39 cellular contexts compared by ENCODE assay signal in the genomic region with DNA sequence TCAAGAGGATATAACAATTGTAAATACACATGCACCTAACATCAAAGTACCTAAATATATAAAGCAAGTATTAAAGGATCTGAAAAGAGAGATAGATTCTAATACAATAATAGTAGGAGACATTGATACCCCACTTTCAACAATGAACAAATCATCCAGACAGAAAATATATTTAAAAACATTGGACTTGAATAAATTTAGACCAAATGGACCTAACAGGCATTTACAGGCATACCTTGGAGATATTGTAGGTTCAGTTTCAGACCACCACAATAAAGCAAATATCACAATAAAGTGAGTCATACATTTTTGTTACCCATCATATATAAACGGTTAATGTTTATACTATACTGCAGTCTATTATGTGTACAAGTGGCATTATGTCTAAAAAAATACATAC.
"Had no signal": no experiment of that assay in that cellular context is flagged by ENCODE, and none has a peak within 500 bp of the region (broad histone marks: within the 10 kb centered on the region; RNA-seq: fewer than 3 reads in every experiment).

No MANE protein-coding gene starts in this region.

- H3K27ac Mint-ChIP-seq: activated naive CD4-positive, alpha-beta T cell treated with anti-CD3 and anti-CD28 coated beads for 36 hours; activated naive CD4-positive, alpha-beta T cell treated with anti-CD3 and anti-CD28 coated beads, Interleukin-2, amount 10 ng/mL, durations not matched to agents 7 days and 5 days; activated naive CD4-positive, alpha-beta T cell treated with anti-CD3 and anti-CD28 coated beads, Interleukin-2, amount 50 U/mL, for 24 hours; activated naive CD4-positive, alpha-beta T cell treated with anti-CD3 and anti-CD28 coated beads, Interleukin-2, amount 50 U/mL, for 72 hours; activated naive CD8-positive, alpha-beta T cell; activated naive CD8-positive, alpha-beta T cell treated with anti-CD3 and anti-CD28 coated beads for 36 hours; activated naive CD8-positive, alpha-beta T cell treated with anti-CD3 and anti-CD28 coated beads, Interleukin-2, amount 10 ng/mL, durations not matched to agents 7 days and 5 days; activated naive CD8-positive, alpha-beta T cell treated with anti-CD3 and anti-CD28 coated beads, Interleukin-2, amount 50 U/mL, for 24 hours; activated T-helper 1 cell treated with anti-CD3 and anti-CD28 coated beads, Interleukin-12 subunit alpha, Interleukin-12 subunit beta, Interleukin-2, Interleukin-4 antibody, amounts not matched to agents 30 ng/mL and 10 ng/mL and 1 ng/mL, durations not matched to agents 14 hours and 24 hours and 36 hours; activated T-helper 17 cell treated with anti-CD3 and anti-CD28 coated beads, Interleukin-2, amount 50 U/mL, for 72 hours; activated T-helper 2 cell treated with anti-CD3 and anti-CD28 coated beads, Interferon-gamma antibody, Interleukin-2, Interleukin-4, amounts not matched to agents 10 μg/mL and 5 μg/mL and 100 μg/mL, durations not matched to agents 14 hours and 24 hours and 36 hours; brain had no signal

- H3K4me3 Mint-ChIP-seq: activated naive CD4-positive, alpha-beta T cell treated with anti-CD3 and anti-CD28 coated beads for 36 hours; activated naive CD4-positive, alpha-beta T cell treated with anti-CD3 and anti-CD28 coated beads, Interleukin-2, amount 10 ng/mL, durations not matched to agents 7 days and 5 days; activated naive CD4-positive, alpha-beta T cell treated with anti-CD3 and anti-CD28 coated beads, Interleukin-2, amount 50 U/mL, for 24 hours; activated naive CD8-positive, alpha-beta T cell; activated naive CD8-positive, alpha-beta T cell treated with anti-CD3 and anti-CD28 coated beads for 36 hours; activated naive CD8-positive, alpha-beta T cell treated with anti-CD3 and anti-CD28 coated beads, Interleukin-2, amount 10 ng/mL, durations not matched to agents 7 days and 5 days; activated naive CD8-positive, alpha-beta T cell treated with anti-CD3 and anti-CD28 coated beads, Interleukin-2, amount 50 U/mL, for 24 hours; activated T-cell treated with anti-CD3 and anti-CD28 coated beads, Interleukin-2, amount 50 U/mL, for 4 hours; activated T-cell treated with anti-CD3 and anti-CD28 coated beads, Interleukin-2, amount 50 U/mL, for 72 hours; activated T-helper 1 cell treated with anti-CD3 and anti-CD28 coated beads, Interleukin-12 subunit alpha, Interleukin-12 subunit beta, Interleukin-2, Interleukin-4 antibody, amounts not matched to agents 30 ng/mL and 10 ng/mL and 1 ng/mL, durations not matched to agents 14 hours and 24 hours and 36 hours; activated T-helper 17 cell treated with anti-CD3 and anti-CD28 coated beads, Interleukin-2, amount 50 U/mL, for 72 hours; brain; central memory CD8-positive, alpha-beta T cell had no signal

- H3K4me1 ChIP-seq: adrenal gland, ascending aorta, body of pancreas, breast epithelium had no signal

- H3K9me3 Mint-ChIP-seq: activated naive CD4-positive, alpha-beta T cell treated with anti-CD3 and anti-CD28 coated beads for 36 hours; activated naive CD4-positive, alpha-beta T cell treated with anti-CD3 and anti-CD28 coated beads, Interleukin-2, amount 50 U/mL, for 72 hours; activated T-cell treated with anti-CD3 and anti-CD28 coated beads, Interleukin-2, amount 50 U/mL, for 72 hours; activated T-helper 17 cell treated with anti-CD3 and anti-CD28 coated beads, Interleukin-2, amount 50 U/mL, for 72 hours; central memory CD8-positive, alpha-beta T cell had no signal

- FAIRE-seq: astrocyte, bronchial epithelial cell, colon had no signal

- H3K36me3 ChIP-seq: adrenal gland, ascending aorta, brain microvascular endothelial cell, breast epithelium, cardiac muscle cell had no signal

- H3K27ac ChIP-seq: adrenal gland, ascending aorta, body of pancreas, brain microvascular endothelial cell, breast epithelium, cardiac muscle cell had no signal

- H3K9me3 ChIP-seq: ascending aorta, body of pancreas, breast epithelium had no signal

- H3K27me3 ChIP-seq: adrenal gland, ascending aorta, body of pancreas, brain microvascular endothelial cell, breast epithelium, cardiac muscle cell had no signal

- H3K27me3 Mint-ChIP-seq: activated naive CD4-positive, alpha-beta T cell treated with anti-CD3 and anti-CD28 coated beads, Interleukin-2, amount 10 ng/mL, durations not matched to agents 7 days and 5 days; activated naive CD4-positive, alpha-beta T cell treated with anti-CD3 and anti-CD28 coated beads, Interleukin-2, amount 50 U/mL, for 24 hours; activated naive CD8-positive, alpha-beta T cell; activated naive CD8-positive, alpha-beta T cell treated with anti-CD3 and anti-CD28 coated beads for 36 hours; activated naive CD8-positive, alpha-beta T cell treated with anti-CD3 and anti-CD28 coated beads, Interleukin-2, amount 10 ng/mL, durations not matched to agents 7 days and 5 days; activated naive CD8-positive, alpha-beta T cell treated with anti-CD3 and anti-CD28 coated beads, Interleukin-2, amount 50 U/mL, for 24 hours; activated T-helper 17 cell treated with anti-CD3 and anti-CD28 coated beads, Interleukin-2, amount 50 U/mL, for 72 hours; brain; central memory CD8-positive, alpha-beta T cell had no signal

- H3K4me1 Mint-ChIP-seq: activated T-helper 17 cell treated with anti-CD3 and anti-CD28 coated beads, Interleukin-2, amount 50 U/mL, for 72 hours; brain; central memory CD8-positive, alpha-beta T cell had no signal

- H3K4me3 ChIP-seq: adrenal gland, ascending aorta, body of pancreas, breast epithelium, cardiac muscle cell had no signal

- DNase-seq: activated effector memory CD4-positive, alpha-beta T cell treated with anti-CD3 and anti-CD28 coated beads, Interleukin-2, amount 50 U/mL, for 16 hours; activated effector memory CD4-positive, alpha-beta T cell treated with Interleukin-2 at 50 U/mL for 16 hours; activated gamma-delta T cell; activated gamma-delta T cell treated with Interleukin-2 at 50 U/mL for 16 hours; activated naive CD4-positive, alpha-beta T cell; activated naive CD4-positive, alpha-beta T cell treated with anti-CD3 and anti-CD28 coated beads for 36 hours; activated naive CD4-positive, alpha-beta T cell treated with anti-CD3 and anti-CD28 coated beads, Interleukin-2, amount 10 ng/mL, durations not matched to agents 7 days and 5 days; activated naive CD4-positive, alpha-beta T cell treated with anti-CD3 and anti-CD28 coated beads, Interleukin-2, amount 50 U/mL, for 16 hours; activated naive CD4-positive, alpha-beta T cell treated with Interleukin-2 at 50 U/mL for 16 hours; activated naive CD8-positive, alpha-beta T cell treated with anti-CD3 and anti-CD28 coated beads for 36 hours; activated naive CD8-positive, alpha-beta T cell treated with anti-CD3 and anti-CD28 coated beads, Interleukin-2, amount 10 ng/mL, durations not matched to agents 7 days and 5 days; activated naive CD8-positive, alpha-beta T cell treated with anti-CD3 and anti-CD28 coated beads, Interleukin-2, amount 50 U/mL, for 24 hours; activated T-cell treated with anti-CD3 and anti-CD28 coated beads, Interleukin-2, amount 50 U/mL, for 4 hours; activated T-cell treated with anti-CD3 and anti-CD28 coated beads, Interleukin-2, amount 50 U/mL, for 48 hours; activated T-cell treated with anti-CD3 and anti-CD28 coated beads, Interleukin-2, amount 50 U/mL, for 72 hours; adrenal gland; amniotic stem cell; amygdala; anterior cingulate cortex; aorta; body of pancreas; brain microvascular endothelial cell; caudate nucleus; central memory CD4-positive, alpha-beta T cell; cerebellar nuclear complex had no signal

- ATAC-seq: activated naive CD4-positive, alpha-beta T cell treated with anti-CD3 and anti-CD28 coated beads, Interleukin-2, amount 50 U/mL, for 72 hours; activated naive CD8-positive, alpha-beta T cell treated with anti-CD3 and anti-CD28 coated beads, Interleukin-2, amount 50 U/mL, for 24 hours; activated T-cell treated with anti-CD3 and anti-CD28 coated beads, Interleukin-2, amount 50 U/mL, for 4 hours; activated T-cell treated with anti-CD3 and anti-CD28 coated beads, Interleukin-2, amount 50 U/mL, for 72 hours; activated T-helper 17 cell treated with anti-CD3 and anti-CD28 coated beads, Interleukin-2, amount 50 U/mL, for 72 hours; body of pancreas had no signal
